In the genomic region with DNA sequence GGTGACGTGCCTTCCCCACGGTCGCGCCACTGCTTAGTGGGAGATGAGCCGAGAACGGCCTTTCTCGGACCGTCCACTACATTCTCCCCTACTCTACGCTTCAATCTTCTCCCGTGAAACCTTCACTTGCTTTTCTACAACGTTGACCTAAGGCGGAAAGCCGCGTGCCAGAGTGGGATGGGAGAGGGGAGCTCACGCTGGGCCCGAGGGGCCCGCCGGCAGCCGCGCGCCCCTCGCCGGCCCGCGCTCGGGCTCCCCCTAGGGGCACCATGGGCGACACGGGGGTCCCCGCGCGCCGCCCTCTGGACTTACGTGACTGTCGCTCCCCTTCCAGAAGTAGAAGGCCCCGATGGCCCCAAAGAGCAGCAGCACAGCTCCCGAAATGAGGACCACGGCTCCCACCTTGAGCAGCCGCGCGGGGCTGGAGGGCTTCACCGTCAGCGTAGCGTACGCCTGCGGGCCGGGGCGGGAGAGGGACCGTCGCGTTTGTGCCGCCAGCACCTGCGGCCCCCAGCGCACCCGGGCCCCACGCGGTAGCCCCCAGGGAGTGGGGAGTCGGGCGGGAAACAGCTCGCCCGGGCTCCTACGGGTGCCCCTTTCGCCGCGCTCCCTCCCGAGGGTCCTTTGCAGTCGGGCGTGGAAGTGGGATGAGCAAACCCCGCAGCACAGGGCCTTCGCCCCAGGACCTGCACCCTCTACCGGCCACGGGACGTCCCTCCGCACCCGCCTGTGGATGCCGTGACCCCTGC, we compare ENCODE assay signal across 1 cellular context.
TF ChIP-seq lines count a peak whose summit lies in the region.

No MANE protein-coding gene starts in this region.

TF ChIP-seq in K562, 482 proteins besides CTCF, POLR2A, EP300 and RAD21 (continued from another document):
- TF ChIP-seq, protein P1, sequence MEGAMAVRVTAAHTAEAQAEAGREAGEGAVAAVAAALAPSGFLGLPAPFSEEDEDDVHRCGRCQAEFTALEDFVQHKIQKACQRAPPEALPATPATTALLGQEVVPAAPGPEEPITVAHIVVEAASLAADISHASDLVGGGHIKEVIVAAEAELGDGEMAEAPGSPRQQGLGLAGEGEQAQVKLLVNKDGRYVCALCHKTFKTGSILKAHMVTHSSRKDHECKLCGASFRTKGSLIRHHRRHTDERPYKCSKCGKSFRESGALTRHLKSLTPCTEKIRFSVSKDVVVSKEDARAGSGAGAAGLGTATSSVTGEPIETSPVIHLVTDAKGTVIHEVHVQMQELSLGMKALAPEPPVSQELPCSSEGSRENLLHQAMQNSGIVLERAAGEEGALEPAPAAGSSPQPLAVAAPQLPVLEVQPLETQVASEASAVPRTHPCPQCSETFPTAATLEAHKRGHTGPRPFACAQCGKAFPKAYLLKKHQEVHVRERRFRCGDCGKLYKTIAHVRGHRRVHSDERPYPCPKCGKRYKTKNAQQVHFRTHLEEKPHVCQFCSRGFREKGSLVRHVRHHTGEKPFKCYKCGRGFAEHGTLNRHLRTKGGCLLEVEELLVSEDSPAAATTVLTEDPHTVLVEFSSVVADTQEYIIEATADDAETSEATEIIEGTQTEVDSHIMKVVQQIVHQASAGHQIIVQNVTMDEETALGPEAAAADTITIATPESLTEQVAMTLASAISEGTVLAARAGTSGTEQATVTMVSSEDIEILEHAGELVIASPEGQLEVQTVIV (CRISPR knock-in tag; IDR thresholded peaks at IDR 0.05; ENCODE audit: borderline replicate concordance): no peak
- TF ChIP-seq L3MBTL2 (IDR thresholded peaks at IDR 0.05) (peak; percentile 60; the same call in 1 of the 2 replicates), MCM3 (IDR thresholded peaks at IDR 0.05) (no peak), CBX3 (IDR thresholded peaks at IDR 0.05; ENCODE audit: borderline replicate concordance in 1 of 2, low read length in 2 of 2) (no peak), ZNF165 (CRISPR knock-in tag; IDR thresholded peaks at IDR 0.05; ENCODE audit: borderline replicate concordance) (no peak), ZC3H4 (CRISPR knock-in tag; IDR thresholded peaks at IDR 0.05; ENCODE audit: borderline replicate concordance) (no peak), ERF (CRISPR knock-in tag; IDR thresholded peaks at IDR 0.05) (no peak), CEBPG (CRISPR knock-in tag; IDR thresholded peaks at IDR 0.05) (no peak), CEBPG (tag; conservative IDR thresholded peaks at IDR 0.05 in 1 of 2, IDR thresholded peaks at IDR 0.05 in 1 of 2) (no peak), CTCFL (IDR thresholded peaks at IDR 0.05; ENCODE audit: borderline replicate concordance, insufficient read depth, low read depth, low read length, poor library complexity, severe bottlenecking) (peak; percentile 54), ASH1L (IDR thresholded peaks at IDR 0.05; ENCODE audit: borderline replicate concordance, low read depth, partially characterized antibody) (no peak), HSF4 (CRISPR knock-in tag; IDR thresholded peaks at IDR 0.05; ENCODE audit: borderline replicate concordance) (no peak), CXXC5 (CRISPR knock-in tag; IDR thresholded peaks at IDR 0.05) (0 out of 2 replicates have a peak, but pooled peaks have one; percentile 14), FOXJ2 (tag; IDR thresholded peaks at IDR 0.05) (no peak), SAFB (IDR thresholded peaks at IDR 0.05; ENCODE audit: borderline replicate concordance, low read depth, low read length) (0 out of 2 replicates have a peak, but pooled peaks have one; percentile 34), ZNF354B (CRISPR knock-in tag; IDR thresholded peaks at IDR 0.05) (no peak), ZNF512 (tag; IDR thresholded peaks at IDR 0.05) (no peak), ZZZ3 (IDR thresholded peaks at IDR 0.05) (no peak), TAF15 (IDR thresholded peaks at IDR 0.05; ENCODE audit: low read depth, low read length) (no peak), ZNF134 (CRISPR knock-in tag; conservative IDR thresholded peaks at IDR 0.05) (no peak), YY1 (IDR thresholded peaks at IDR 0.05; ENCODE audit: borderline replicate concordance in 1 of 3, control insufficient read depth in 1 of 3, extremely low read depth in 1 of 3, insufficient read depth in 3 of 3, insufficient read length in 1 of 3, insufficient replicate concordance in 2 of 3, low read depth in 1 of 3, low read length in 2 of 3) (no peak)
- TF ChIP-seq, protein P2, sequence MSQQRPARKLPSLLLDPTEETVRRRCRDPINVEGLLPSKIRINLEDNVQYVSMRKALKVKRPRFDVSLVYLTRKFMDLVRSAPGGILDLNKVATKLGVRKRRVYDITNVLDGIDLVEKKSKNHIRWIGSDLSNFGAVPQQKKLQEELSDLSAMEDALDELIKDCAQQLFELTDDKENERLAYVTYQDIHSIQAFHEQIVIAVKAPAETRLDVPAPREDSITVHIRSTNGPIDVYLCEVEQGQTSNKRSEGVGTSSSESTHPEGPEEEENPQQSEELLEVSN (IDR thresholded peaks at IDR 0.05; ENCODE audit: borderline replicate concordance in 1 of 2, extremely low read depth in 1 of 2, insufficient read depth in 1 of 2, insufficient read length in 1 of 2, low read depth in 1 of 2, low read length in 1 of 2, poor library complexity in 1 of 2, severe bottlenecking in 1 of 2): peak in 1 of 2 experiments; percentile 55
- TF ChIP-seq, protein P3, sequence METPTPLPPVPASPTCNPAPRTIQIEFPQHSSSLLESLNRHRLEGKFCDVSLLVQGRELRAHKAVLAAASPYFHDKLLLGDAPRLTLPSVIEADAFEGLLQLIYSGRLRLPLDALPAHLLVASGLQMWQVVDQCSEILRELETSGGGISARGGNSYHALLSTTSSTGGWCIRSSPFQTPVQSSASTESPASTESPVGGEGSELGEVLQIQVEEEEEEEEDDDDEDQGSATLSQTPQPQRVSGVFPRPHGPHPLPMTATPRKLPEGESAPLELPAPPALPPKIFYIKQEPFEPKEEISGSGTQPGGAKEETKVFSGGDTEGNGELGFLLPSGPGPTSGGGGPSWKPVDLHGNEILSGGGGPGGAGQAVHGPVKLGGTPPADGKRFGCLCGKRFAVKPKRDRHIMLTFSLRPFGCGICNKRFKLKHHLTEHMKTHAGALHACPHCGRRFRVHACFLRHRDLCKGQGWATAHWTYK (CRISPR knock-in tag; IDR thresholded peaks at IDR 0.05): no peak
